In the genomic region with DNA sequence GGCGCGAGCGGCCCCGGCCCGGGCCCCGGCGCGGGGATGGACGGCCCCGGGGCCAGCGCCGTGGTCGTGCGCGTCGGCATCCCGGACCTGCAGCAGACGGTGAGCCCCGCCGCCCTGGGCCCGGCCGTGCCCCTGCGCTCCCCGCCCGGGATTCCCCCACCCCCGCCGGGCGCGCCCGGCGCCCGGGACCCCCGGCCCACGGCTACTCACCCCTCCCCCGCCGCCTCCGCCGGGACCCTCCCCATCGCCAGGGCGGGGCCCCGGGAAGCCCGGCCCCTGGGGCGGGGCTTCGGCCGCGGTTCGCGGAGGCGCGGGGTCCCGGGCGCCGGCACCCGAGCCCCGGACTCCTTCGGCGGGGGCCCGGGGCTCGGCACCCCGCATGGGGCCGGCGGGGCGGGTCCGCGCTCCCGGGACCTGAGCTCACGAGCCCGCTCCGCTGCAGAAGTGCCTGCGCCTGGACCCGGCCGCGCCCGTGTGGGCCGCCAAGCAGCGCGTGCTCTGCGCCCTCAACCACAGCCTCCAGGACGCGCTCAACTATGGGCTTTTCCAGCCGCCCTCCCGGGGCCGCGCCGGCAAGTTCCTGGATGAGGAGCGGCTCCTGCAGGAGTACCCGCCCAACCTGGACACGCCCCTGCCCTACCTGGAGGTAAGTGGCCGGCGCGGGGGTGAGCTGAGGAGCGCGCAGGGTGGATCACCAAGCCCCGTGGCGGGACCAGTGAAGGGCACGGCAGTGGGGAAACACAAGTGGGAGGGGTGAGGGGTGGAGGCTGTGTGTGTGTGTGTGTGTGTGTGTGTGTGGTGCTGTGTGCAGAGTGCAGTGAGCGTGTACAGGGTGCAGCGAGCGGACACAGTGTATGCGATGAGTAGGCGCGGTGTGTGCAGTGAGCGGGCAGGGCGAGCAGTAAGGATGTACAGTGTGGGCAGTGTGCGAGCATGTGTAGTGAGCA, we compare ENCODE assay signal across 1 cellular context.
TF ChIP-seq lines count a peak whose summit lies in the region.

No MANE protein-coding gene starts in this region.

TF ChIP-seq in HEK293, 187 proteins besides CTCF, POLR2A, EP300 and RAD21 (continued from another document and continues in another):
- TF ChIP-seq, protein P1, sequence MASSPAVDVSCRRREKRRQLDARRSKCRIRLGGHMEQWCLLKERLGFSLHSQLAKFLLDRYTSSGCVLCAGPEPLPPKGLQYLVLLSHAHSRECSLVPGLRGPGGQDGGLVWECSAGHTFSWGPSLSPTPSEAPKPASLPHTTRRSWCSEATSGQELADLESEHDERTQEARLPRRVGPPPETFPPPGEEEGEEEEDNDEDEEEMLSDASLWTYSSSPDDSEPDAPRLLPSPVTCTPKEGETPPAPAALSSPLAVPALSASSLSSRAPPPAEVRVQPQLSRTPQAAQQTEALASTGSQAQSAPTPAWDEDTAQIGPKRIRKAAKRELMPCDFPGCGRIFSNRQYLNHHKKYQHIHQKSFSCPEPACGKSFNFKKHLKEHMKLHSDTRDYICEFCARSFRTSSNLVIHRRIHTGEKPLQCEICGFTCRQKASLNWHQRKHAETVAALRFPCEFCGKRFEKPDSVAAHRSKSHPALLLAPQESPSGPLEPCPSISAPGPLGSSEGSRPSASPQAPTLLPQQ (tag by site-specific recombination; IDR thresholded peaks at IDR 0.05), result peak; percentile 12; the same call in 1 of the 2 replicates
- TF ChIP-seq, protein P2, sequence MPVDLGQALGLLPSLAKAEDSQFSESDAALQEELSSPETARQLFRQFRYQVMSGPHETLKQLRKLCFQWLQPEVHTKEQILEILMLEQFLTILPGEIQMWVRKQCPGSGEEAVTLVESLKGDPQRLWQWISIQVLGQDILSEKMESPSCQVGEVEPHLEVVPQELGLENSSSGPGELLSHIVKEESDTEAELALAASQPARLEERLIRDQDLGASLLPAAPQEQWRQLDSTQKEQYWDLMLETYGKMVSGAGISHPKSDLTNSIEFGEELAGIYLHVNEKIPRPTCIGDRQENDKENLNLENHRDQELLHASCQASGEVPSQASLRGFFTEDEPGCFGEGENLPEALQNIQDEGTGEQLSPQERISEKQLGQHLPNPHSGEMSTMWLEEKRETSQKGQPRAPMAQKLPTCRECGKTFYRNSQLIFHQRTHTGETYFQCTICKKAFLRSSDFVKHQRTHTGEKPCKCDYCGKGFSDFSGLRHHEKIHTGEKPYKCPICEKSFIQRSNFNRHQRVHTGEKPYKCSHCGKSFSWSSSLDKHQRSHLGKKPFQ (tag by site-specific recombination; IDR thresholded peaks at IDR 0.05), result no peak
- TF ChIP-seq YY2 (tag by site-specific recombination; IDR thresholded peaks at IDR 0.05) (no peak), ZNF2 (tag by site-specific recombination; IDR thresholded peaks at IDR 0.05) (peak; percentile 76), ZNF138 (tag by site-specific recombination; IDR thresholded peaks at IDR 0.05; ENCODE audit: borderline replicate concordance) (no peak), KLF10 (tag by site-specific recombination; IDR thresholded peaks at IDR 0.05) (no peak), GLI2 (tag by site-specific recombination; IDR thresholded peaks at IDR 0.05; ENCODE audit: borderline replicate concordance, low read depth) (no peak), ZNF544 (tag by site-specific recombination; IDR thresholded peaks at IDR 0.05) (no peak), ZNF423 (tag by site-specific recombination; IDR thresholded peaks at IDR 0.05) (no peak), ZNF24 (tag by site-specific recombination; IDR thresholded peaks at IDR 0.05) (no peak), ZNF311 (tag by site-specific recombination; IDR thresholded peaks at IDR 0.05; ENCODE audit: borderline replicate concordance) (no peak), ZNF394 (tag by site-specific recombination; IDR thresholded peaks at IDR 0.05; ENCODE audit: borderline replicate concordance) (no peak; the same call in 1 of the 2 replicates), WT1 (tag by site-specific recombination; IDR thresholded peaks at IDR 0.05) (no peak), ZNF184 (tag by site-specific recombination; IDR thresholded peaks at IDR 0.05) (no peak), ZNF501 (tag by site-specific recombination; IDR thresholded peaks at IDR 0.05) (no peak), ZNF529 (tag by site-specific recombination; IDR thresholded peaks at IDR 0.05; ENCODE audit: insufficient replicate concordance) (no peak), ZNF274 (IDR thresholded peaks at IDR 0.05; ENCODE audit: low read length) (no peak), ZNF274 (tag by site-specific recombination; IDR thresholded peaks at IDR 0.05; ENCODE audit: borderline replicate concordance) (no peak), ZNF76 (tag by site-specific recombination; IDR thresholded peaks at IDR 0.05; ENCODE audit: borderline replicate concordance, low read depth) (no peak), ZNF558 (tag by site-specific recombination; IDR thresholded peaks at IDR 0.05) (no peak), ZNF548 (tag by site-specific recombination; IDR thresholded peaks at IDR 0.05) (no peak), HOXD13 (CRISPR knock-in tag; IDR thresholded peaks at IDR 0.05; ENCODE audit: borderline replicate concordance) (no peak), ZXDB (tag by site-specific recombination; IDR thresholded peaks at IDR 0.05) (peak; percentile 41; the same call in 1 of the 2 replicates), ZNF211 (tag by site-specific recombination; IDR thresholded peaks at IDR 0.05; ENCODE audit: low read depth) (no peak), FEZF1 (tag by site-specific recombination; IDR thresholded peaks at IDR 0.05) (peak; percentile 55), ZNF335 (tag by site-specific recombination; conservative IDR thresholded peaks at IDR 0.05) (peak; percentile 70), ZNF416 (tag by site-specific recombination; IDR thresholded peaks at IDR 0.05) (no peak), GLIS2 (tag by site-specific recombination; IDR thresholded peaks at IDR 0.05) (peak; percentile 64), ZNF785 (tag by site-specific recombination; IDR thresholded peaks at IDR 0.05) (no peak), GLIS1 (tag by site-specific recombination; IDR thresholded peaks at IDR 0.05) (peak; percentile 85), KLF9 (tag by site-specific recombination; IDR thresholded peaks at IDR 0.05; ENCODE audit: low read depth) (peak; percentile 90), ZNF155 (tag by site-specific recombination; IDR thresholded peaks at IDR 0.05) (no peak), ZNF391 (tag by site-specific recombination; IDR thresholded peaks at IDR 0.05; ENCODE audit: borderline replicate concordance, low read depth) (0 out of 2 replicates have a peak, but pooled peaks have one; percentile 34), ZNF768 (tag by site-specific recombination; IDR thresholded peaks at IDR 0.05) (no peak), ZNF658 (tag by site-specific recombination; IDR thresholded peaks at IDR 0.05) (no peak), ZNF561 (tag by site-specific recombination; IDR thresholded peaks at IDR 0.05; ENCODE audit: borderline replicate concordance) (no peak), ZNF791 (tag by site-specific recombination; IDR thresholded peaks at IDR 0.05) (no peak), YY1 (tag by site-specific recombination; IDR thresholded peaks at IDR 0.05) (no peak), ZNF560 (tag by site-specific recombination; IDR thresholded peaks at IDR 0.05; ENCODE audit: borderline replicate concordance) (no peak), ZNF626 (tag by site-specific recombination; IDR thresholded peaks at IDR 0.05) (no peak), ZIC2 (tag by site-specific recombination; IDR thresholded peaks at IDR 0.05) (peak; percentile 20; the same call in 1 of the 2 replicates), ZSCAN16 (tag by site-specific recombination; IDR thresholded peaks at IDR 0.05) (no peak), ZEB2 (tag by site-specific recombination; IDR thresholded peaks at IDR 0.05) (0 out of 2 replicates have a peak, but pooled peaks have one; percentile 35), ZBTB1 (tag by site-specific recombination; IDR thresholded peaks at IDR 0.05) (no peak), KLF16 (tag by site-specific recombination; IDR thresholded peaks at IDR 0.05) (peak; percentile 81), ZNF585B (tag by site-specific recombination; IDR thresholded peaks at IDR 0.05) (no peak), ZNF433 (tag by site-specific recombination; IDR thresholded peaks at IDR 0.05; ENCODE audit: low read depth) (no peak), ZFP3 (tag by site-specific recombination; IDR thresholded peaks at IDR 0.05; ENCODE audit: low read depth) (no peak), OSR2 (tag by site-specific recombination; IDR thresholded peaks at IDR 0.05) (no peak), EGR2 (tag by site-specific recombination; IDR thresholded peaks at IDR 0.05; ENCODE audit: low read depth) (peak; percentile 94), ZNF571 (tag by site-specific recombination; IDR thresholded peaks at IDR 0.05) (no peak), KLF8 (tag by site-specific recombination; IDR thresholded peaks at IDR 0.05) (peak; percentile 81; the same call in 1 of the 2 replicates), ZFHX2 (tag by site-specific recombination; conservative IDR thresholded peaks at IDR 0.05) (peak; percentile 96), ZBTB48 (tag by site-specific recombination; IDR thresholded peaks at IDR 0.05) (peak; percentile 39; the same call in 1 of the 2 replicates)
- TF ChIP-seq, protein P3, sequence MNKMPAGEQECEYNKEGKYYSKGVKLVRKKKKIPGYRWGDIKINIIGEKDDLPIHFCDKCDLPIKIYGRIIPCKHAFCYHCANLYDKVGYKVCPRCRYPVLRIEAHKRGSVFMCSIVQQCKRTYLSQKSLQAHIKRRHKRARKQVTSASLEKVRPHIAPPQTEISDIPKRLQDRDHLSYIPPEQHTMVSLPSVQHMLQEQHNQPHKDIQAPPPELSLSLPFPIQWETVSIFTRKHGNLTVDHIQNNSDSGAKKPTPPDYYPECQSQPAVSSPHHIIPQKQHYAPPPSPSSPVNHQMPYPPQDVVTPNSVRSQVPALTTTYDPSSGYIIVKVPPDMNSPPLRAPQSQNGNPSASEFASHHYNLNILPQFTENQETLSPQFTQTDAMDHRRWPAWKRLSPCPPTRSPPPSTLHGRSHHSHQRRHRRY (tag by site-specific recombination; IDR thresholded peaks at IDR 0.05), result 0 out of 2 replicates have a peak, but pooled peaks have one; percentile 86
- TF ChIP-seq, protein P4, sequence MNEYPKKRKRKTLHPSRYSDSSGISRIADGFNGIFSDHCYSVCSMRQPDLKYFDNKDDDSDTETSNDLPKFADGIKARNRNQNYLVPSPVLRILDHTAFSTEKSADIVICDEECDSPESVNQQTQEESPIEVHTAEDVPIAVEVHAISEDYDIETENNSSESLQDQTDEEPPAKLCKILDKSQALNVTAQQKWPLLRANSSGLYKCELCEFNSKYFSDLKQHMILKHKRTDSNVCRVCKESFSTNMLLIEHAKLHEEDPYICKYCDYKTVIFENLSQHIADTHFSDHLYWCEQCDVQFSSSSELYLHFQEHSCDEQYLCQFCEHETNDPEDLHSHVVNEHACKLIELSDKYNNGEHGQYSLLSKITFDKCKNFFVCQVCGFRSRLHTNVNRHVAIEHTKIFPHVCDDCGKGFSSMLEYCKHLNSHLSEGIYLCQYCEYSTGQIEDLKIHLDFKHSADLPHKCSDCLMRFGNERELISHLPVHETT (tag by site-specific recombination; IDR thresholded peaks at IDR 0.05), result no peak
- TF ChIP-seq, protein P5, sequence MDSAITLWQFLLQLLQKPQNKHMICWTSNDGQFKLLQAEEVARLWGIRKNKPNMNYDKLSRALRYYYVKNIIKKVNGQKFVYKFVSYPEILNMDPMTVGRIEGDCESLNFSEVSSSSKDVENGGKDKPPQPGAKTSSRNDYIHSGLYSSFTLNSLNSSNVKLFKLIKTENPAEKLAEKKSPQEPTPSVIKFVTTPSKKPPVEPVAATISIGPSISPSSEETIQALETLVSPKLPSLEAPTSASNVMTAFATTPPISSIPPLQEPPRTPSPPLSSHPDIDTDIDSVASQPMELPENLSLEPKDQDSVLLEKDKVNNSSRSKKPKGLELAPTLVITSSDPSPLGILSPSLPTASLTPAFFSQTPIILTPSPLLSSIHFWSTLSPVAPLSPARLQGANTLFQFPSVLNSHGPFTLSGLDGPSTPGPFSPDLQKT (IDR thresholded peaks at IDR 0.05; ENCODE audit: borderline replicate concordance, low read depth, low read length), result no peak
- TF ChIP-seq, protein P6, sequence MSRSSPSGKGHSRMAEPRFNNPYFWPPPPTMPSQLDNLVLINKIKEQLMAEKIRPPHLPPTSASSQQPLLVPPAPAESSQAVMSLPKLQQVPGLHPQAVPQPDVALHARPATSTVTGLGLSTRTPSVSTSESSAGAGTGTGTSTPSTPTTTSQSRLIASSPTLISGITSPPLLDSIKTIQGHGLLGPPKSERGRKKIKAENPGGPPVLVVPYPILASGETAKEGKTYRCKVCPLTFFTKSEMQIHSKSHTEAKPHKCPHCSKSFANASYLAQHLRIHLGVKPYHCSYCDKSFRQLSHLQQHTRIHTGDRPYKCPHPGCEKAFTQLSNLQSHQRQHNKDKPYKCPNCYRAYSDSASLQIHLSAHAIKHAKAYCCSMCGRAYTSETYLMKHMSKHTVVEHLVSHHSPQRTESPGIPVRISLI (tag by site-specific recombination; IDR thresholded peaks at IDR 0.05), result no peak
- TF ChIP-seq, protein P7, sequence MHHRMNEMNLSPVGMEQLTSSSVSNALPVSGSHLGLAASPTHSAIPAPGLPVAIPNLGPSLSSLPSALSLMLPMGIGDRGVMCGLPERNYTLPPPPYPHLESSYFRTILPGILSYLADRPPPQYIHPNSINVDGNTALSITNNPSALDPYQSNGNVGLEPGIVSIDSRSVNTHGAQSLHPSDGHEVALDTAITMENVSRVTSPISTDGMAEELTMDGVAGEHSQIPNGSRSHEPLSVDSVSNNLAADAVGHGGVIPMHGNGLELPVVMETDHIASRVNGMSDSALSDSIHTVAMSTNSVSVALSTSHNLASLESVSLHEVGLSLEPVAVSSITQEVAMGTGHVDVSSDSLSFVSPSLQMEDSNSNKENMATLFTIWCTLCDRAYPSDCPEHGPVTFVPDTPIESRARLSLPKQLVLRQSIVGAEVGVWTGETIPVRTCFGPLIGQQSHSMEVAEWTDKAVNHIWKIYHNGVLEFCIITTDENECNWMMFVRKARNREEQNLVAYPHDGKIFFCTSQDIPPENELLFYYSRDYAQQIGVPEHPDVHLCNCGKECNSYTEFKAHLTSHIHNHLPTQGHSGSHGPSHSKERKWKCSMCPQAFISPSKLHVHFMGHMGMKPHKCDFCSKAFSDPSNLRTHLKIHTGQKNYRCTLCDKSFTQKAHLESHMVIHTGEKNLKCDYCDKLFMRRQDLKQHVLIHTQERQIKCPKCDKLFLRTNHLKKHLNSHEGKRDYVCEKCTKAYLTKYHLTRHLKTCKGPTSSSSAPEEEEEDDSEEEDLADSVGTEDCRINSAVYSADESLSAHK (tag by site-specific recombination; IDR thresholded peaks at IDR 0.05), result no peak
- TF ChIP-seq, protein P8, sequence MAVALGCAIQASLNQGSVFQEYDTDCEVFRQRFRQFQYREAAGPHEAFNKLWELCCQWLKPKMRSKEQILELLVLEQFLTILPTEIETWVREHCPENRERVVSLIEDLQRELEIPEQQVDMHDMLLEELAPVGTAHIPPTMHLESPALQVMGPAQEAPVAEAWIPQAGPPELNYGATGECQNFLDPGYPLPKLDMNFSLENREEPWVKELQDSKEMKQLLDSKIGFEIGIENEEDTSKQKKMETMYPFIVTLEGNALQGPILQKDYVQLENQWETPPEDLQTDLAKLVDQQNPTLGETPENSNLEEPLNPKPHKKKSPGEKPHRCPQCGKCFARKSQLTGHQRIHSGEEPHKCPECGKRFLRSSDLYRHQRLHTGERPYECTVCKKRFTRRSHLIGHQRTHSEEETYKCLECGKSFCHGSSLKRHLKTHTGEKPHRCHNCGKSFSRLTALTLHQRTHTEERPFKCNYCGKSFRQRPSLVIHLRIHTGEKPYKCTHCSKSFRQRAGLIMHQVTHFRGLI (tag by site-specific recombination; IDR thresholded peaks at IDR 0.05), result peak; percentile 91
